ENCODE assay signal across 8 cellular contexts in the genomic region with DNA sequence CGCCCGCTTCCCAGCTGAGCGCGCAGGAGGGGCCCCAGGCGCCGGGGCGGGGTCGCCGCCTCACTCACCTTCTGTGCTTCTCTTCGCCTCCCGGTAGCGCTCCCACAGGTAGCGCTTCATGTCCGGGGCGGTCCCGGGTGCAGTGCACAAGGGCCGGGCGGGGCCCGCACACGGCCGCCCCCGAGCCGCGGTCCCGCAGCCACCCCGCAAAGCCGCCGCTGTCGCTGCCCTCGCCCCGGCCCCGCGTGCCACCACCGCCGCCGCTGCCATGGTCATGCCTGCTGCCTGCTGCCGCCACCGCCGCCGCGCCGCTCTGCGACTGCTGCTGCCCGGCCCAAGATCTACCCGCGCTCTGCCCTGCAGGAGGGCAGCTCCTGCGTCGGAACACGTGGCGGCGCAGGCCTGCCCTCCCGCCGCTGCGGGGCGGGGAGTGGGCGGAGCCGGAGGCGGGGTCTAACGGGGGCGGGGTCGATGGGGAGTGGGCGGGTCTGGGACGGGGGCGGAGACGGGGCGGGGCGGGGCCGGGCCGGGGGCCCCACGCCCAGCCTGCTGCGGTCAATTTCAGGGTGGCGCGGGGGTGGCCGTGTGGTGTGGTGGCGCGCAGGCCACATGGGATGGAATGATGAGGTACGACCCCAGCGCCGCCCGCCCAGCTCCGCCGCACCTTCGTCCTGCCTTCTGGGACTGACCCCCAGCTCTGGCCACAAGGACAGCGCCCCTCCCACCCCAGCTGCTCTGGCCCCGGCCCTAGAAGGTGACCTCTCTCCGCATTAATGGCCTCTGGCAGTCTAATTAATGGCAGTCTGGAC. TPM values are rescaled to one million over a fixed set of nuclear protein-coding genes. Genes with fewer than 3 reads are reported as not detected.
DNase-seq lines count a peak whose midpoint lies in the region; ATAC-seq and TF ChIP-seq lines count a peak whose summit lies in the region.

Gene NT5DC3, minus strand, starts transcription at position 354 of the 809 bp plus-strand sequence. Its CDS starts 78 bp downstream, at position 276.

- H3K36me3 ChIP-seq in mucosa of descending colon (ENCODE audit: low read depth): no peaks in the 10 kb centered on the region

- H3K4me3 ChIP-seq in mucosa of descending colon: peak within 1 kb of the TSS; percentile 15

- H3K9me3 ChIP-seq in mucosa of descending colon: no peaks in the 10 kb centered on the region

- DNase-seq in COLO668 (lab: John Stamatoyannopoulos, UW; ENCODE audit: unreplicated experiment): peak; percentile 93
- peak; percentile 91 for DNase-seq in HK-2 (ENCODE audit: unreplicated experiment)
- peak; percentile 77 for DNase-seq in NOMO-1 treated with dmso at 0.1 percent for 144 hours (lab: John Stamatoyannopoulos, UW; ENCODE audit: unreplicated experiment)
- DNase-seq in activated CD8-positive, alpha-beta memory T cell treated with anti-CD3 and anti-CD28 coated beads, Interleukin-2, amount 50 U/mL, for 48 hours: peak; percentile 95
- DNase-seq in epidermal melanocyte (ENCODE audit: insufficient read length, low spot score): peak; percentile 54
- DNase-seq in mucosa of descending colon: peak; percentile 81 to 91 (median 89)
- peak; percentile 67 to 68 for DNase-seq in stimulated activated CD8-positive, alpha-beta memory T cell treated with anti-CD3 and anti-CD28 coated beads, Interleukin-4, amount 100 ng/mL, for 1 hour (ENCODE audit: low read depth in 2 of 2, low spot score in 1 of 2)

- no peak for TF ChIP-seq CTCF in mucosa of descending colon (IDR thresholded peaks at IDR 0.05)

- ATAC-seq in GM19463 (IDR thresholded peaks at IDR 0.05; ENCODE audit: unreplicated experiment): peak; percentile 79
- ATAC-seq in mucosa of descending colon: peak; percentile 98

- intact Hi-C loops in mucosa of descending colon (cut with DNase I, micrococcal nuclease): no loop called here

- peaks cover 18% of the 10 kb centered on the region for H3K4me1 ChIP-seq in mucosa of descending colon (ENCODE audit: low read depth)

RNA-seq across cellular contexts. Expression of gene NT5DC3, which starts in this region (rescaled TPM):
- total RNA-seq in mucosa of descending colon: 100 to 1,000 TPM in 1 of 3 donors, 10 to 100 TPM in 2; 13.7 to 283 (median 18.0) TPM

Comparison
In these comparisons a context has a peak if more than half of its experiments do, and no peak if none do; other contexts are left out.
1. Peak in every context shown above with its lines: DNase-seq, ATAC-seq and H3K4me3 ChIP-seq.